In genomic region chr10:86899128-86899527, GRCh38 we compare ENCODE assay signal across 1 cellular context.
TF ChIP-seq lines count a peak whose summit lies in the region.

No MANE protein-coding gene starts in this region.

TF ChIP-seq in SK-N-SH treated with all-trans-retinoic acid at 6 μM for 48 hours, 23 proteins besides CTCF, POLR2A, EP300 and RAD21 (continued from another document):
- TF ChIP-seq CREB5 (CRISPR knock-in tag; IDR thresholded peaks at IDR 0.05; ENCODE audit: low read depth) (no peak), TCF4 (CRISPR knock-in tag; IDR thresholded peaks at IDR 0.05; ENCODE audit: borderline replicate concordance) (no peak), ISL1 (CRISPR knock-in tag; IDR thresholded peaks at IDR 0.05) (no peak), ZFP3 (CRISPR knock-in tag; IDR thresholded peaks at IDR 0.05) (no peak), TOX (CRISPR knock-in tag; IDR thresholded peaks at IDR 0.05; ENCODE audit: borderline replicate concordance) (no peak), PATZ1 (CRISPR knock-in tag; IDR thresholded peaks at IDR 0.05; ENCODE audit: borderline replicate concordance) (no peak)
